ENCODE assay signal across 23 cellular contexts in genomic region chr17:44359458-44360143, GRCh38. TPM values are rescaled to one million over a fixed set of nuclear protein-coding genes. Genes with fewer than 3 reads are reported as not detected.
A peak's percentile ranks its signal among the peaks of the same experiment; 100 is the strongest.
DNase-seq lines count a peak whose midpoint lies in the region; ATAC-seq, FAIRE-seq and TF ChIP-seq lines count a peak whose summit lies in the region.
"Had no signal": no experiment of that assay in that cellular context is flagged by ENCODE, and none has a peak within 500 bp of the region (broad histone marks: within the 10 kb centered on the region; RNA-seq: fewer than 3 reads in every experiment).

No MANE protein-coding gene starts in this region.

- H3K36me3 ChIP-seq in K562 (ENCODE audit: control insufficient read depth, insufficient read depth, low read length) (no peaks in the 10 kb centered on the region), aorta (ENCODE audit: control insufficient read depth in 1 of 2, insufficient read depth in 2 of 2, low read length in 1 of 2) (no peaks in the 10 kb centered on the region), colonic mucosa (no peaks in the 10 kb centered on the region)
- H3K36me3 ChIP-seq: BE2C had no signal

- DNase-seq in Right ventricle myocardium inferior (ENCODE audit: missing footprints) (peak; percentile 45), cardiac septum (ENCODE audit: low spot score) (no peak), K562 (ENCODE audit: extremely low read depth in 1 of 4, low spot score in 3 of 4) (no peak), aorta (peak; percentile 44 to 64), immature natural killer cell (no peak), colonic mucosa (no peak), NCI-H524 treated with DMSO at 0.1 percent for 48 hours (lab: John Stamatoyannopoulos, UW) (no peak)
- DNase-seq: BE2C; CD4-positive, alpha-beta T cell; EL; KG1; MV-4-11; NCI-H1417 treated with DMSO at 0.1 percent for 48 hours; NCI-H187 treated with DMSO at 0.1 percent for 48 hours; NCI-H226; NCI-H524; PC-3; SIG-M5 had no signal

- H3K9me3 ChIP-seq in K562 (replicated peaks; ENCODE audit: control insufficient read depth, insufficient read depth, low read depth, low read length) (no peaks in the 10 kb centered on the region), aorta (ENCODE audit: control insufficient read depth, low read length) (no peaks in the 10 kb centered on the region), colonic mucosa (no peaks in the 10 kb centered on the region)
- H3K9me3 ChIP-seq: BE2C had no signal

- H3K79me2 ChIP-seq in K562 (ENCODE audit: control insufficient read depth, insufficient read depth, low read length): no peaks in the 10 kb centered on the region

- H3K27ac ChIP-seq in K562 (ENCODE audit: extremely low read depth, low read depth, low read length) (no peak overlapping the region), aorta (ENCODE audit: low read depth in 1 of 2, low read length in 2 of 2) (no peak overlapping the region), colonic mucosa (no peak overlapping the region)
- H3K27ac ChIP-seq: GM23248 had no signal

- TF ChIP-seq EP300 in K562 (IDR thresholded peaks at IDR 0.05; ENCODE audit: low read length): no peak

- no peak for TF ChIP-seq CTCF in K562 (IDR thresholded peaks at IDR 0.05 in 2 of 3, conservative IDR thresholded peaks at IDR 0.05 in 1 of 3; ENCODE audit: insufficient read depth in 2 of 3, low read depth in 1 of 3, low read length in 3 of 3)
- no peak for TF ChIP-seq CTCF in nephron (IDR thresholded peaks at IDR 0.05; ENCODE audit: unreplicated experiment in 3 of 3)
- TF ChIP-seq CTCF in colonic mucosa (IDR thresholded peaks at IDR 0.05): no peak

- POLR2A ChIA-PET in K562 (lab: Yijun Ruan, JAX): interaction anchor here (0.6 to 2.4 kb wide), 7 partner anchors 8 to 414 kb away, joined by 3 to 15 read pairs (median 3); partner anchors contain the start of gene GRN

- ATAC-seq in Right ventricle myocardium inferior (no peak), K562 (no peak), aorta (ENCODE audit: low FRiP score) (no peak)
- ATAC-seq: GM12878, HCT116, PC-3 had no signal

- intact Hi-C loops in Right ventricle myocardium inferior (cut with DNase I) (no loop called here), cardiac septum (cut with DNase I) (no loop called here), K562 (cut with micrococcal nuclease) (no loop called here), aorta (cut with DNase I) (no loop called here), colonic mucosa (cut with DNase I) (no loop called here)

- H3K9me3 Mint-ChIP-seq in nephron: no peaks in the 10 kb centered on the region
- no peaks in the 10 kb centered on the region for H3K9me3 Mint-ChIP-seq in immature natural killer cell
- H3K9me3 Mint-ChIP-seq: CD4-positive, alpha-beta T cell had no signal

- H3K9ac ChIP-seq in K562 (ENCODE audit: insufficient read depth in 1 of 2, low read depth in 2 of 2, low read length in 2 of 2): peak overlapping the region in 1 of 2 experiments; percentile 69; a peak in 2 of 4 replicates
- H3K9ac ChIP-seq in colonic mucosa (ENCODE audit: low read depth in 2 of 2, low read length in 2 of 2): no peak overlapping the region
- H3K9ac ChIP-seq: GM23248 had no signal

- H3K4me1 Mint-ChIP-seq in nephron: peaks cover 52% of the 10 kb centered on the region
- H3K4me1 Mint-ChIP-seq in immature natural killer cell: peaks cover 0 to 3% of the 10 kb centered on the region in 2 donors

- WGBS in K562 (ENCODE audit: insufficient coverage, low coverage, missing lambda C conversion rate): 40% methylated on average over 13 of the region's 14 CpGs
- WGBS in aorta, 2 donors: 80 to 84% methylated on average over 8 to 14 of the region's 14 CpGs

- no peak for TF ChIP-seq POLR2A in K562 (conservative IDR thresholded peaks at IDR 0.05)

- H3K27me3 Mint-ChIP-seq in nephron (ENCODE audit: low read depth) (peaks cover 3% of the 10 kb centered on the region), immature natural killer cell (ENCODE audit: low read depth in 3 of 3) (peaks cover 3 to 5% (median 4%) of the 10 kb centered on the region in 3 donors)

- H3K27ac Mint-ChIP-seq in nephron (peak overlapping the region; percentile 66 to 92 (median 89)), immature natural killer cell (no peak overlapping the region)
- H3K27ac Mint-ChIP-seq: CD4-positive, alpha-beta T cell had no signal

- BruUV-seq in K562 (replicated peaks; lab: Mats Ljungman, UMichigan): no TSS peak

- no peak overlapping the region for H2AFZ ChIP-seq in K562 (ENCODE audit: low read depth, low read length)
- H2AFZ ChIP-seq: GM23248 had no signal

- TF ChIP-seq RAD21 in K562 (CRISPR knock-in tag; conservative IDR thresholded peaks at IDR 0.05 in 1 of 2, IDR thresholded peaks at IDR 0.05 in 1 of 2): no peak

- CTCF ChIA-PET in K562 (lab: Yijun Ruan, JAX; ENCODE audit: low intra/inter-chr PET ratio): no interaction called here

- no peak for FAIRE-seq in K562 (lab: Jason Lieb, UNC)
- FAIRE-seq: GM12878 had no signal

- no peak overlapping the region for H3K4me2 ChIP-seq in K562 (ENCODE audit: insufficient read depth, low read length)

- H3K4me3 Mint-ChIP-seq in nephron (peak overlapping the region; percentile 46 to 94 (median 93)), immature natural killer cell (no peak overlapping the region)

- in situ Hi-C loops in K562 (cut with MboI): no loop called here

- H3K4me1 ChIP-seq in K562 (replicated peaks in 1 of 2; ENCODE audit: control insufficient read depth in 2 of 2, insufficient read depth in 2 of 2, low read length in 2 of 2): peaks cover 0 to 41% of the 10 kb centered on the region in 2 experiments; a peak in 3 of 5 replicates
- H3K4me1 ChIP-seq in aorta (ENCODE audit: control insufficient read depth in 1 of 2, insufficient read depth in 2 of 2, low read length in 2 of 2): no peaks in the 10 kb centered on the region
- no peaks in the 10 kb centered on the region for H3K4me1 ChIP-seq in colonic mucosa

- no peaks in the 10 kb centered on the region for H3K9me1 ChIP-seq in K562 (ENCODE audit: control insufficient read depth, insufficient read depth, low read length)

- H3K36me3 Mint-ChIP-seq in nephron (ENCODE audit: low read depth) (peaks cover 28% of the 10 kb centered on the region), immature natural killer cell (no peaks in the 10 kb centered on the region)

- peaks cover 9% of the 10 kb centered on the region for H4K20me1 ChIP-seq in K562 (replicated peaks; ENCODE audit: control insufficient read depth, insufficient read depth, low read length)

- H3K4me3 ChIP-seq in K562: no peak overlapping the region
- H3K4me3 ChIP-seq in aorta (ENCODE audit: low read length in 2 of 2): no peak overlapping the region
- H3K4me3 ChIP-seq in colonic mucosa: no peak overlapping the region
- H3K4me3 ChIP-seq: GM12878, GM23248 had no signal

- H3K27me3 ChIP-seq in K562 (ENCODE audit: control insufficient read depth in 2 of 2, insufficient read depth in 2 of 2, low read length in 2 of 2): no peaks in the 10 kb centered on the region
- no peaks in the 10 kb centered on the region for H3K27me3 ChIP-seq in aorta (ENCODE audit: control insufficient read depth in 1 of 2, insufficient read depth in 2 of 2, low read length in 1 of 2)
- H3K27me3 ChIP-seq in colonic mucosa: peaks cover 12% of the 10 kb centered on the region
- H3K27me3 ChIP-seq: BE2C had no signal

RNA-seq across cellular contexts. Expression of gene FAM171A2, which starts 4.1 kb away (rescaled TPM):
- total RNA-seq in Right ventricle myocardium inferior (0.70 TPM), cardiac septum (0.62 TPM), K562 (2014; rRNA removed) (7.3 and 10.2 TPM in 2 replicates), K562 (2014; rRNA removed; fragmentation: Illumina TruSeq; extraction: Trizol) (0.44 and 0.54 TPM in 2 replicates), K562 (2015; rRNA removed; fragmentation: Illumina TruSeq; extraction: Trizol) (1.2 and 1.4 TPM in 2 replicates), K562 (2021) (7.0 and 8.6 TPM in 2 replicates), aorta (1 to 10 TPM in 1 of 2 donors, under 1 TPM in 1; 0.45 to 2.0 TPM), colonic mucosa (under 1 TPM; 0.64 to 0.72 TPM)
- total RNA-seq in K562 (2011; cell fraction: chromatin; rRNA removed; ENCODE audit: low replicate concordance): 2.2 and 9.3 TPM in 2 replicates
- 10.4 and 11.3 TPM in 2 replicates for total RNA-seq in K562 (2011; cell fraction: nucleolus; rRNA removed)
- 6.5 and 7.2 TPM in 2 replicates for total RNA-seq in K562 (2011; cell fraction: nucleoplasm; rRNA removed)
- polyA plus RNA-seq in K562 (2011; rRNA removed) (2.5 and 5.2 TPM in 2 replicates), K562 (2014; fragmentation: Illumina TruSeq; extraction: Trizol) (1.2 and 2.4 TPM in 2 replicates), K562 (2014; fragmentation: Nextera tagmentation; extraction: Ambion mirVana) (under 1 TPM in 1 of 2 experiments, not detected in 1; 0.10 TPM), K562 (2014; rRNA removed) (4.5 and 5.7 TPM in 2 replicates), aorta (under 1 TPM in 1 of 2 donors, not detected in 1; 0.05 TPM), immature natural killer cell (under 1 TPM in 1 of 3 donors, not detected in 2; 0.07 TPM)
- polyA plus RNA-seq in K562 (2011; cell fraction: cytosol; rRNA removed): 5.0 and 11.3 TPM in 2 replicates
- polyA plus RNA-seq in K562 (2011; cell fraction: nucleus; rRNA removed): 7.6 and 9.3 TPM in 2 replicates
- 3.1 and 8.9 TPM in 2 replicates for polyA plus RNA-seq in K562 (2012)
- polyA minus RNA-seq in K562 (2011; rRNA and poly(A)+ RNA removed): 1.6 and 2.1 TPM in 2 replicates
- polyA minus RNA-seq in K562 (2011; cell fraction: cytosol; rRNA and poly(A)+ RNA removed): 2.9 and 4.5 TPM in 2 replicates
- polyA minus RNA-seq in K562 (2011; cell fraction: nucleus; rRNA and poly(A)+ RNA removed): 1.6 and 3.9 TPM in 2 replicates

RNA-seq across cellular contexts. Expression of gene GRN, which starts 14.5 kb away (rescaled TPM):
- total RNA-seq in Right ventricle myocardium inferior (150 TPM), cardiac septum (130 TPM), K562 (2014; rRNA removed) (51.0 and 69.9 TPM in 2 replicates), K562 (2014; rRNA removed; fragmentation: Illumina TruSeq; extraction: Trizol) (9.6 and 15.6 TPM in 2 replicates), K562 (2015; rRNA removed; fragmentation: Illumina TruSeq; extraction: Trizol) (20.7 and 21.4 TPM in 2 replicates), K562 (2021) (69.9 and 75.3 TPM in 2 replicates), aorta (100 to 1,000 TPM; 162 to 248 TPM), colonic mucosa (100 to 1,000 TPM; 343 to 466 TPM)
- total RNA-seq in K562 (2011; cell fraction: chromatin; rRNA removed; ENCODE audit: low replicate concordance): 22.1 and 107 TPM in 2 replicates
- 206 and 251 TPM in 2 replicates for total RNA-seq in K562 (2011; cell fraction: nucleolus; rRNA removed)
- total RNA-seq in K562 (2011; cell fraction: nucleoplasm; rRNA removed): 71.4 and 95.0 TPM in 2 replicates
- polyA plus RNA-seq in K562 (2011; rRNA removed) (11.5 and 62.4 TPM in 2 replicates), K562 (2014; fragmentation: Illumina TruSeq; extraction: Trizol) (35.2 and 63.4 TPM in 2 replicates), K562 (2014; fragmentation: Nextera tagmentation; extraction: Ambion mirVana) (1 to 10 TPM; 5.4 to 5.9 TPM), K562 (2014; rRNA removed) (36.4 and 36.6 TPM in 2 replicates), aorta (100 to 1,000 TPM; 125 to 145 TPM), immature natural killer cell (100 to 1,000 TPM in 1 of 3 donors, 10 to 100 TPM in 2; 50.9 to 103 (median 73.3) TPM)
- 34.3 and 53.6 TPM in 2 replicates for polyA plus RNA-seq in K562 (2011; cell fraction: cytosol; rRNA removed)
- 101 and 122 TPM in 2 replicates for polyA plus RNA-seq in K562 (2011; cell fraction: nucleus; rRNA removed)
- polyA plus RNA-seq in K562 (2012): 77.5 and 193 TPM in 2 replicates
- 6.6 and 12.3 TPM in 2 replicates for polyA minus RNA-seq in K562 (2011; rRNA and poly(A)+ RNA removed)
- 47.6 and 80.7 TPM in 2 replicates for polyA minus RNA-seq in K562 (2011; cell fraction: cytosol; rRNA and poly(A)+ RNA removed)
- 31.0 and 38.4 TPM in 2 replicates for polyA minus RNA-seq in K562 (2011; cell fraction: nucleus; rRNA and poly(A)+ RNA removed)

RNA-seq across cellular contexts. Expression of gene ITGA2B, which starts 29.8 kb away (rescaled TPM):
- total RNA-seq in Right ventricle myocardium inferior (0.78 TPM), cardiac septum (1.7 TPM), K562 (2014; rRNA removed) (8.8 and 14.2 TPM in 2 replicates), K562 (2014; rRNA removed; fragmentation: Illumina TruSeq; extraction: Trizol) (3.3 and 5.6 TPM in 2 replicates), K562 (2015; rRNA removed; fragmentation: Illumina TruSeq; extraction: Trizol) (4.8 and 5.2 TPM in 2 replicates), K562 (2021) (25.1 and 26.4 TPM in 2 replicates), aorta (1 to 10 TPM; 3.3 to 3.4 TPM), colonic mucosa (under 1 TPM; 0.37 to 0.69 TPM)
- total RNA-seq in K562 (2011; cell fraction: chromatin; rRNA removed; ENCODE audit: low replicate concordance): 22.8 and 48.7 TPM in 2 replicates
- total RNA-seq in K562 (2011; cell fraction: nucleolus; rRNA removed): 27.3 and 34.7 TPM in 2 replicates
- 19.9 and 22.4 TPM in 2 replicates for total RNA-seq in K562 (2011; cell fraction: nucleoplasm; rRNA removed)
- polyA plus RNA-seq in K562 (2011; rRNA removed) (3.5 and 9.4 TPM in 2 replicates), K562 (2014; fragmentation: Illumina TruSeq; extraction: Trizol) (7.9 and 10.1 TPM in 2 replicates), K562 (2014; fragmentation: Nextera tagmentation; extraction: Ambion mirVana) (1 to 10 TPM; 1.1 to 1.6 TPM), K562 (2014; rRNA removed) (16.9 and 17.0 TPM in 2 replicates), aorta (1 to 10 TPM in 1 of 2 donors, under 1 TPM in 1; 0.38 to 1.2 TPM), immature natural killer cell (1 to 10 TPM; 1.9 to 9.3 (median 2.8) TPM)
- 4.3 and 5.3 TPM in 2 replicates for polyA plus RNA-seq in K562 (2011; cell fraction: cytosol; rRNA removed)
- 35.4 and 49.7 TPM in 2 replicates for polyA plus RNA-seq in K562 (2011; cell fraction: nucleus; rRNA removed)
- polyA plus RNA-seq in K562 (2012): 16.0 and 29.7 TPM in 2 replicates
- 1.8 and 2.6 TPM in 2 replicates for polyA minus RNA-seq in K562 (2011; rRNA and poly(A)+ RNA removed)
- 5.7 and 7.7 TPM in 2 replicates for polyA minus RNA-seq in K562 (2011; cell fraction: cytosol; rRNA and poly(A)+ RNA removed)
- 10.6 and 13.4 TPM in 2 replicates for polyA minus RNA-seq in K562 (2011; cell fraction: nucleus; rRNA and poly(A)+ RNA removed)
- total RNA-seq: GM23248 had no signal
- polyA plus RNA-seq: GM23248 had no signal

RNA-seq across cellular contexts. Expression of gene SLC25A39, which starts 35.0 kb away (rescaled TPM):
- 50.6 TPM for total RNA-seq in Right ventricle myocardium inferior
- total RNA-seq in cardiac septum: 53.4 TPM
- 112 and 348 TPM in 2 replicates for total RNA-seq in K562 (2011; cell fraction: chromatin; rRNA removed; ENCODE audit: low replicate concordance)
- total RNA-seq in K562 (2011; cell fraction: nucleolus; rRNA removed): 328 and 401 TPM in 2 replicates
- 185 and 188 TPM in 2 replicates for total RNA-seq in K562 (2011; cell fraction: nucleoplasm; rRNA removed)
- 228 and 316 TPM in 2 replicates for total RNA-seq in K562 (2014; rRNA removed)
- 47.0 and 72.5 TPM in 2 replicates for total RNA-seq in K562 (2014; rRNA removed; fragmentation: Illumina TruSeq; extraction: Trizol)
- 139 and 140 TPM in 2 replicates for total RNA-seq in K562 (2015; rRNA removed; fragmentation: Illumina TruSeq; extraction: Trizol)
- total RNA-seq in K562 (2021): 266 and 268 TPM in 2 replicates
- polyA plus RNA-seq in K562 (2011; rRNA removed): 121 and 188 TPM in 2 replicates
- polyA plus RNA-seq in K562 (2011; cell fraction: cytosol; rRNA removed): 232 and 388 TPM in 2 replicates
- polyA plus RNA-seq in K562 (2011; cell fraction: nucleus; rRNA removed): 426 and 555 TPM in 2 replicates
- 210 and 229 TPM in 2 replicates for polyA plus RNA-seq in K562 (2012)
- polyA plus RNA-seq in K562 (2014; fragmentation: Illumina TruSeq; extraction: Trizol): 238 and 276 TPM in 2 replicates
- 1 to 10 TPM; 4.8 to 6.3 TPM for polyA plus RNA-seq in K562 (2014; fragmentation: Nextera tagmentation; extraction: Ambion mirVana)
- 267 and 327 TPM in 2 replicates for polyA plus RNA-seq in K562 (2014; rRNA removed)
- 34.0 and 42.0 TPM in 2 replicates for polyA minus RNA-seq in K562 (2011; rRNA and poly(A)+ RNA removed)
- polyA minus RNA-seq in K562 (2011; cell fraction: cytosol; rRNA and poly(A)+ RNA removed): 75.4 and 108 TPM in 2 replicates
- polyA minus RNA-seq in K562 (2011; cell fraction: nucleus; rRNA and poly(A)+ RNA removed): 85.0 and 95.6 TPM in 2 replicates
- total RNA-seq in aorta: 10 to 100 TPM; 50.2 to 61.5 TPM
- polyA plus RNA-seq in aorta: 100 to 1,000 TPM in 1 of 2 donors, 10 to 100 TPM in 1; 54.6 to 107 TPM
- polyA plus RNA-seq in immature natural killer cell: 100 to 1,000 TPM; 125 to 158 (median 127) TPM
- total RNA-seq in colonic mucosa: 100 to 1,000 TPM; 115 to 267 TPM

RNA-seq across cellular contexts. Expression of gene RUNDC3A, which starts 51.2 kb away (rescaled TPM):
- total RNA-seq in Right ventricle myocardium inferior (0.49 TPM), cardiac septum (0.97 TPM), K562 (2014; rRNA removed) (not detected in 2 replicates), K562 (2014; rRNA removed; fragmentation: Illumina TruSeq; extraction: Trizol) (not detected in 2 replicates), K562 (2015; rRNA removed; fragmentation: Illumina TruSeq; extraction: Trizol) (not detected in 2 replicates), K562 (2021) (not detected in 2 replicates), aorta (under 1 TPM in 1 of 2 donors, not detected in 1; 0.75 TPM), colonic mucosa (1 to 10 TPM in 1 of 2 donors, under 1 TPM in 1; 0.52 to 1.4 TPM)
- total RNA-seq in K562 (2011; cell fraction: chromatin; rRNA removed; ENCODE audit: low replicate concordance): 0.23 TPM in 1 of 2 replicates, not detected in the other
- total RNA-seq in K562 (2011; cell fraction: nucleolus; rRNA removed): 0.17 TPM in 1 of 2 replicates, not detected in the other
- not detected in 2 replicates for total RNA-seq in K562 (2011; cell fraction: nucleoplasm; rRNA removed)
- polyA plus RNA-seq in K562 (2011; rRNA removed) (0.05 TPM in 1 of 2 replicates, not detected in the other), K562 (2014; fragmentation: Illumina TruSeq; extraction: Trizol) (not detected in 2 replicates), K562 (2014; fragmentation: Nextera tagmentation; extraction: Ambion mirVana) (not detected), K562 (2014; rRNA removed) (not detected in 2 replicates), aorta (under 1 TPM; 0.26 to 0.50 TPM), immature natural killer cell (not detected)
- 0.07 and 0.49 TPM in 2 replicates for polyA plus RNA-seq in K562 (2011; cell fraction: cytosol; rRNA removed)
- polyA plus RNA-seq in K562 (2011; cell fraction: nucleus; rRNA removed): 0.11 and 0.24 TPM in 2 replicates
- 0.10 and 0.36 TPM in 2 replicates for polyA plus RNA-seq in K562 (2012)
- polyA minus RNA-seq in K562 (2011; rRNA and poly(A)+ RNA removed): 0.32 TPM in 1 of 2 replicates, not detected in the other
- polyA minus RNA-seq in K562 (2011; cell fraction: cytosol; rRNA and poly(A)+ RNA removed): not detected in 2 replicates
- polyA minus RNA-seq in K562 (2011; cell fraction: nucleus; rRNA and poly(A)+ RNA removed): not detected in 2 replicates
- total RNA-seq: A172; CD4-positive, alpha-beta T cell; GM12878 had no signal

Comparison
In these comparisons a context has a peak if more than half of its experiments do, and no peak if none do; other contexts are left out.
1. DNase-seq: peak in Right ventricle myocardium inferior (single experiment) and aorta (2 of 2); none in cardiac septum (single experiment), K562 (0 of 4), immature natural killer cell (0 of 3), colonic mucosa (single experiment) and NCI-H524 treated with DMSO at 0.1 percent for 48 hours (single experiment).
2. H3K27ac Mint-ChIP-seq: peak in nephron (3 of 3); none in immature natural killer cell (0 of 6).
3. H3K4me3 Mint-ChIP-seq: peak in nephron (3 of 3); none in immature natural killer cell (0 of 5).